Comparison of ENCODE assay signal across 18 cellular contexts in genomic region chr3:129100274-129100673, GRCh38. TPM values are rescaled to one million over a fixed set of nuclear protein-coding genes. Genes with fewer than 3 reads are reported as not detected.
"Had no signal": no experiment of that assay in that cellular context is flagged by ENCODE, and none has a peak within 500 bp of the region (broad histone marks: within the 10 kb centered on the region; RNA-seq: fewer than 3 reads in every experiment).

No MANE protein-coding gene starts in this region.

- DNase-seq: activated CD4-positive, alpha-beta T cell treated with anti-CD3 and anti-CD28 coated beads for 48 hours; activated gamma-delta T cell treated with Interleukin-2 at 50 U/mL for 16 hours; activated T-cell treated with anti-CD3 and anti-CD28 coated beads, Interleukin-2, amount 50 U/mL, for 4 hours; brain microvascular endothelial cell; effector CD4-positive, alpha-beta T cell; hippocampal formation; kidney glomerular epithelial cell; mesenchymal stem cell; nephron progenitor cell; occipital lobe; SIG-M5; stimulated activated CD4-positive, alpha-beta T cell treated with anti-CD3 and anti-CD28 coated beads, Interleukin-15, amount 100 ng/mL, for 24 hours; stimulated activated CD4-positive, alpha-beta T cell treated with anti-CD3 and anti-CD28 coated beads, Interleukin-4, amount 100 ng/mL, for 24 hours; stimulated activated naive CD4-positive, alpha-beta T cell treated with Interleukin-2 at 50 U/mL for 16 hours; T-helper 2 cell had no signal

- H3K27me3 Mint-ChIP-seq: central memory CD8-positive, alpha-beta T cell; type B pancreatic cell had no signal

- H3K4me3 Mint-ChIP-seq: activated T-cell treated with anti-CD3 and anti-CD28 coated beads, Interleukin-2, amount 50 U/mL, for 4 hours; central memory CD8-positive, alpha-beta T cell; nephron progenitor cell; type B pancreatic cell had no signal

- H3K27ac Mint-ChIP-seq: nephron progenitor cell, type B pancreatic cell had no signal

- H3K9me3 Mint-ChIP-seq: activated T-cell treated with anti-CD3 and anti-CD28 coated beads, Interleukin-2, amount 50 U/mL, for 4 hours; central memory CD8-positive, alpha-beta T cell; type B pancreatic cell had no signal

RNA-seq across cellular contexts. Expression of gene GP9, which starts 39.7 kb away (rescaled TPM):
- total RNA-seq: activated T-cell treated with anti-CD3 and anti-CD28 coated beads, Interleukin-2, amount 50 U/mL, for 4 hours; mucosa of gallbladder; occipital lobe had no signal
